Comparison of ENCODE assay signal across 10 cellular contexts in genomic region chr1:22075718-22076117, GRCh38. TPM values are rescaled to one million over a fixed set of nuclear protein-coding genes. Genes with fewer than 3 reads are reported as not detected.
DNase-seq lines count a peak whose midpoint lies in the region; ATAC-seq and TF ChIP-seq lines count a peak whose summit lies in the region.
"Had no signal": no experiment of that assay in that cellular context is flagged by ENCODE, and none has a peak within 500 bp of the region (broad histone marks: within the 10 kb centered on the region; RNA-seq: fewer than 3 reads in every experiment).

No MANE protein-coding gene starts in this region.

- H3K4me3 ChIP-seq in right cardiac atrium (ENCODE audit: low read length) (no peak overlapping the region), upper lobe of right lung (no peak overlapping the region)
- H3K4me3 ChIP-seq: SJCRH30 had no signal

- ATAC-seq in left ventricle myocardium superior (peak; percentile 21), right cardiac atrium (no peak), upper lobe of right lung (peak; percentile 70)
- peak; percentile 36 for ATAC-seq in effector memory CD8-positive, alpha-beta T cell (replicated peaks)

- peak overlapping the region; percentile 12 to 73 for H3K4me3 Mint-ChIP-seq in effector memory CD8-positive, alpha-beta T cell

- no peak for DNase-seq in left ventricle myocardium superior
- no peak for DNase-seq in right cardiac atrium
- DNase-seq in OCI-M1 (lab: John Stamatoyannopoulos, UW): peak; percentile 83
- DNase-seq in effector memory CD8-positive, alpha-beta T cell: no peak
- DNase-seq in upper lobe of right lung: no peak
- DNase-seq in NCI-H2227 treated with DMSO at 0.1 percent for 48 hours (lab: John Stamatoyannopoulos, UW): no peak
- DNase-seq in NCI-H1105 (lab: John Stamatoyannopoulos, UW): no peak
- no peak for DNase-seq in NCI-H1436 treated with DMSO at 0.1 percent for 48 hours (lab: John Stamatoyannopoulos, UW)
- DNase-seq: NCI-H2107, SJCRH30 had no signal

- H3K27ac Mint-ChIP-seq in effector memory CD8-positive, alpha-beta T cell: peak overlapping the region; percentile 38 to 64

- no peak for TF ChIP-seq CTCF in upper lobe of right lung (IDR thresholded peaks at IDR 0.05)

- no peaks in the 10 kb centered on the region for H3K9me3 Mint-ChIP-seq in effector memory CD8-positive, alpha-beta T cell

- WGBS in right cardiac atrium: 43% methylated on average over 2 of the region's 2 CpGs

- H3K27ac ChIP-seq in right cardiac atrium (ENCODE audit: low read length) (no peak overlapping the region), upper lobe of right lung (peak overlapping the region; percentile 26)
- H3K27ac ChIP-seq: SJCRH30 had no signal

- H3K27me3 ChIP-seq in right cardiac atrium (ENCODE audit: control insufficient read depth, insufficient read depth): no peaks in the 10 kb centered on the region
- H3K27me3 ChIP-seq in upper lobe of right lung: no peaks in the 10 kb centered on the region
- H3K27me3 ChIP-seq: SJCRH30 had no signal

- H3K4me1 Mint-ChIP-seq in effector memory CD8-positive, alpha-beta T cell (ENCODE audit: low read depth in 2 of 2): peaks cover 72 to 86% of the 10 kb centered on the region in 2 donors

- H3K27me3 Mint-ChIP-seq in effector memory CD8-positive, alpha-beta T cell: no peaks in the 10 kb centered on the region

- H3K36me3 Mint-ChIP-seq in effector memory CD8-positive, alpha-beta T cell (ENCODE audit: insufficient read depth): peaks cover 92% of the 10 kb centered on the region

- H3K4me1 ChIP-seq in right cardiac atrium (ENCODE audit: control insufficient read depth, insufficient read depth, low read length): peaks cover 12% of the 10 kb centered on the region
- peaks cover 87% of the 10 kb centered on the region for H3K4me1 ChIP-seq in upper lobe of right lung

- intact Hi-C loops in left ventricle myocardium superior (cut with micrococcal nuclease): no loop called here
- intact Hi-C loops in right cardiac atrium (cut with DNase I): no loop called here
- intact Hi-C loops in upper lobe of right lung (cut with DNase I): no loop called here

- peaks cover 37% of the 10 kb centered on the region for H3K36me3 ChIP-seq in upper lobe of right lung

- H3K9me3 ChIP-seq in right cardiac atrium (ENCODE audit: control insufficient read depth, low read length) (no peaks in the 10 kb centered on the region), upper lobe of right lung (no peaks in the 10 kb centered on the region)
- H3K9me3 ChIP-seq: SJCRH30 had no signal

RNA-seq across cellular contexts. Expression of gene CDC42, which starts 23.2 kb away (rescaled TPM):
- total RNA-seq in left ventricle myocardium superior (130 TPM), right cardiac atrium (100 to 1,000 TPM; 121 to 178 (median 133) TPM), upper lobe of right lung (234 TPM)
- 92.1 TPM for polyA plus RNA-seq in right cardiac atrium

Comparison
In these comparisons a context has a peak if more than half of its experiments do, and no peak if none do; other contexts are left out.
1. ATAC-seq: peak in left ventricle myocardium superior (single experiment), effector memory CD8-positive, alpha-beta T cell (single experiment) and upper lobe of right lung (single experiment); none in right cardiac atrium (0 of 2).